Comparison of ENCODE assay signal across 1 cellular context in the genomic region with DNA sequence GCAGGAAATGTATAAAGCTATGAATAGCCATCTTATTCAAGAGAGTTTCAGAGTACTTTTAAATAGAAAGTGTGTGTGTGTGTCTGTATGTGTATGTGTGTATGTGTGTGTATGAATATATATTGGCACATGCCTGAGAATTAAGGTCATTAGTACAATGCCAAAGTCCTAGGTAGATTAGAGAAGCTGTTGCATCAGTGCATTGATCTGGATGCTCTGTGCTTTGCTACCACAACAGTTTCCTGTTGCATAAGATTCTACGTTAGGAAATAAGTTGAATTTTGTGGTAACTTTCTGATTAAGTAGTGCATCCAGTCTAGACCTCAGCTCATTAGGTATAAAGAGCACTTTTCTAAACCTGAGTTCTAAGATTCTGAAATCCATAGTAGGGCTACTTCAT.
TF ChIP-seq lines count a peak whose summit lies in the region.

No MANE protein-coding gene starts in this region.

TF ChIP-seq in HepG2, 621 proteins besides CTCF, POLR2A, EP300 and RAD21 (continued from another document):
- TF ChIP-seq POLR2AphosphoS2 (IDR thresholded peaks at IDR 0.05; ENCODE audit: low read depth, low read length) (no peak), TCF7L2 (IDR thresholded peaks at IDR 0.05; ENCODE audit: low read depth, low read length) (no peak), SALL1 (CRISPR knock-in tag; IDR thresholded peaks at IDR 0.05) (no peak), ZSCAN22 (CRISPR knock-in tag; IDR thresholded peaks at IDR 0.05) (no peak), ARNT2 (CRISPR knock-in tag; IDR thresholded peaks at IDR 0.05; ENCODE audit: low read depth) (no peak), ZFP82 (CRISPR knock-in tag; IDR thresholded peaks at IDR 0.05; ENCODE audit: borderline replicate concordance) (no peak)
TF ChIP-seq in HepG2: peak in this region for 1.
